1 cellular context compared by ENCODE assay signal in the genomic region with DNA sequence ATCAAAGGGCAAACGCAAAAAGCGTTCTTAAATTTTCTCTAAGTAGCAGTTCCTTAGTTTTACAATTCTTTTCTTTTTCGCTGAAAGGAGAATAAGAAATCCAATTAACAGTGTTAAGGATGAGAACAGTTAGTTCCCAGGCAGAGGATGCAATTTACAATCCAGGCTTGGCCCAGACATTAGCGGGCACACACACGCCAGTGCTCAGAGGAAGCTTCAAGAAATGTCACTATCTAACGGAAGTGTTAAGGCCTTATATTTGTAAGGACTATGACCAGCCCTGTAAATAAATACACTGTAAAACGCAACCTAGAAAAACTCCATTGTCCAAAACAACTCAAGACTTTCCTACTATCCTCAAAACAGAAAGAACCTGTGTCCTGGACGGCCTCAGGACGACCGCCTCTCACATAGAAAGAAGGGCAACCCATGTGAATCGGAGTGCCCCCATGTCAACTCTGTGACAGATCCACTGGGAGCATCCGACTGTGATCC.
TF ChIP-seq lines count a peak whose summit lies in the region.

No MANE protein-coding gene starts in this region.

TF ChIP-seq in GM12878, 131 proteins besides CTCF, POLR2A, EP300 and RAD21 (continued from another document):
- TF ChIP-seq, protein P1, sequence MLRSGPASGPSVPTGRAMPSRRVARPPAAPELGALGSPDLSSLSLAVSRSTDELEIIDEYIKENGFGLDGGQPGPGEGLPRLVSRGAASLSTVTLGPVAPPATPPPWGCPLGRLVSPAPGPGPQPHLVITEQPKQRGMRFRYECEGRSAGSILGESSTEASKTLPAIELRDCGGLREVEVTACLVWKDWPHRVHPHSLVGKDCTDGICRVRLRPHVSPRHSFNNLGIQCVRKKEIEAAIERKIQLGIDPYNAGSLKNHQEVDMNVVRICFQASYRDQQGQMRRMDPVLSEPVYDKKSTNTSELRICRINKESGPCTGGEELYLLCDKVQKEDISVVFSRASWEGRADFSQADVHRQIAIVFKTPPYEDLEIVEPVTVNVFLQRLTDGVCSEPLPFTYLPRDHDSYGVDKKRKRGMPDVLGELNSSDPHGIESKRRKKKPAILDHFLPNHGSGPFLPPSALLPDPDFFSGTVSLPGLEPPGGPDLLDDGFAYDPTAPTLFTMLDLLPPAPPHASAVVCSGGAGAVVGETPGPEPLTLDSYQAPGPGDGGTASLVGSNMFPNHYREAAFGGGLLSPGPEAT (IDR thresholded peaks at IDR 0.05; ENCODE audit: low read depth): 0 out of 2 replicates have a peak, but pooled peaks have one; percentile 11
- peak; percentile 3; the same call in 1 of the 2 replicates for TF ChIP-seq MXI1 (IDR thresholded peaks at IDR 0.05; ENCODE audit: low read depth, low read length)
- TF ChIP-seq IKZF2 (IDR thresholded peaks at IDR 0.05): peak; percentile 16 to 37; a peak in 1 of 4 replicates
- TF ChIP-seq, protein P2, sequence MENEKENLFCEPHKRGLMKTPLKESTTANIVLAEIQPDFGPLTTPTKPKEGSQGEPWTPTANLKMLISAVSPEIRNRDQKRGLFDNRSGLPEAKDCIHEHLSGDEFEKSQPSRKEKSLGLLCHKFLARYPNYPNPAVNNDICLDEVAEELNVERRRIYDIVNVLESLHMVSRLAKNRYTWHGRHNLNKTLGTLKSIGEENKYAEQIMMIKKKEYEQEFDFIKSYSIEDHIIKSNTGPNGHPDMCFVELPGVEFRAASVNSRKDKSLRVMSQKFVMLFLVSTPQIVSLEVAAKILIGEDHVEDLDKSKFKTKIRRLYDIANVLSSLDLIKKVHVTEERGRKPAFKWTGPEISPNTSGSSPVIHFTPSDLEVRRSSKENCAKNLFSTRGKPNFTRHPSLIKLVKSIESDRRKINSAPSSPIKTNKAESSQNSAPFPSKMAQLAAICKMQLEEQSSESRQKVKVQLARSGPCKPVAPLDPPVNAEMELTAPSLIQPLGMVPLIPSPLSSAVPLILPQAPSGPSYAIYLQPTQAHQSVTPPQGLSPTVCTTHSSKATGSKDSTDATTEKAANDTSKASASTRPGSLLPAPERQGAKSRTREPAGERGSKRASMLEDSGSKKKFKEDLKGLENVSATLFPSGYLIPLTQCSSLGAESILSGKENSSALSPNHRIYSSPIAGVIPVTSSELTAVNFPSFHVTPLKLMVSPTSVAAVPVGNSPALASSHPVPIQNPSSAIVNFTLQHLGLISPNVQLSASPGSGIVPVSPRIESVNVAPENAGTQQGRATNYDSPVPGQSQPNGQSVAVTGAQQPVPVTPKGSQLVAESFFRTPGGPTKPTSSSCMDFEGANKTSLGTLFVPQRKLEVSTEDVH (IDR thresholded peaks at IDR 0.05; ENCODE audit: low read depth, partially characterized antibody): no peak
